In genomic region chr12:69583203-69583602, GRCh38 we compare ENCODE assay signal across 11 cellular contexts. TPM values are rescaled to one million over a fixed set of nuclear protein-coding genes. Genes with fewer than 3 reads are reported as not detected.
DNase-seq lines count a peak whose midpoint lies in the region; ATAC-seq, FAIRE-seq and TF ChIP-seq lines count a peak whose summit lies in the region.
"Had no signal": no experiment of that assay in that cellular context is flagged by ENCODE, and none has a peak within 500 bp of the region (broad histone marks: within the 10 kb centered on the region; RNA-seq: fewer than 3 reads in every experiment).

No MANE protein-coding gene starts in this region.

- TF ChIP-seq POLR2A in NB4 (IDR thresholded peaks at IDR 0.05; ENCODE audit: extremely low read depth, insufficient read length): no peak

- POLR2A ChIA-PET in A673 (lab: Charles Lee; ENCODE audit: low non-redundant PET): no interaction called here

- peaks cover 22% of the 10 kb centered on the region for H3K36me3 ChIP-seq in A673 (ENCODE audit: insufficient read depth, low read length, poor library complexity, severe bottlenecking)

- H3K4me1 ChIP-seq in A673 (ENCODE audit: insufficient read depth, low read length, poor library complexity, severe bottlenecking): peaks cover 10% of the 10 kb centered on the region

- intact Hi-C loops in A673 (cut with micrococcal nuclease; ENCODE audit: unreplicated experiment): no loop called here

- DNase-seq in A673 (ENCODE audit: low spot score): peak; percentile 56
- DNase-seq in DMS114 treated with DMSO at 0.1 percent for 48 hours (lab: John Stamatoyannopoulos, UW; ENCODE audit: unreplicated experiment): peak; percentile 32
- peak; percentile 60 for DNase-seq in NB4 (ENCODE audit: low read depth)
- peak in 1 of 2 donors; percentile 10 for DNase-seq in cardiac fibroblast (ENCODE audit: low read depth in 2 of 2)
- no peak for DNase-seq in RCC 7860 (ENCODE audit: low spot score)
- no peak for DNase-seq in effector CD4-positive, alpha-beta T cell
- DNase-seq: DMS79, NCI-H774 had no signal

- FAIRE-seq in RCC 7860 (lab: Jason Lieb, UNC): no peak

- peak; percentile 48; the same call in 1 of the 2 replicates for TF ChIP-seq CTCF in A673 (conservative IDR thresholded peaks at IDR 0.05; ENCODE audit: low read depth, low read length)
- peak; percentile 32 for TF ChIP-seq CTCF in NB4 (IDR thresholded peaks at IDR 0.05; ENCODE audit: low read depth, low read length)
- peak; percentile 14 for TF ChIP-seq CTCF in cardiac fibroblast (IDR thresholded peaks at IDR 0.05; ENCODE audit: low read depth, low read length)

- H3K9me3 ChIP-seq in A673 (ENCODE audit: low read depth, low read length, poor library complexity, severe bottlenecking): no peaks in the 10 kb centered on the region

- CTCF ChIA-PET in A673 (lab: Charles Lee): no interaction called here

- ATAC-seq in GM19467 (IDR thresholded peaks at IDR 0.05; ENCODE audit: unreplicated experiment) (no peak), HG03354 (IDR thresholded peaks at IDR 0.05; ENCODE audit: poor library complexity, severe bottlenecking, unreplicated experiment) (no peak)
- ATAC-seq: stimulated activated memory B cell treated with anti-CD40 and anti-IgM and Interleukin-4, amounts not matched to agents 10 μg/mL and 1 μg/mL and 100 μg/mL, for 72 hours had no signal

- H3K4me3 ChIP-seq in A673 (ENCODE audit: low read depth, low read length, poor library complexity, severe bottlenecking) (no peak overlapping the region), NB4 (ENCODE audit: low read depth, low read length) (no peak overlapping the region), cardiac fibroblast (replicated peaks in 1 of 2; ENCODE audit: low read depth in 2 of 2, low read length in 2 of 2) (no peak overlapping the region)

- no peak overlapping the region for H3K27ac ChIP-seq in A673 (ENCODE audit: low read depth, low read length, poor library complexity, severe bottlenecking)

- no TSS peak for BruUV-seq in A673 (replicated peaks; lab: Mats Ljungman, UMichigan)

- H3K27me3 ChIP-seq in A673 (replicated peaks; ENCODE audit: insufficient read depth, low read depth, low read length, poor library complexity): no peaks in the 10 kb centered on the region

RNA-seq across cellular contexts. Expression of gene CCT2, which starts 2.1 kb away (rescaled TPM):
- total RNA-seq in A673 (2021): 519 and 566 TPM in 2 replicates

RNA-seq across cellular contexts. Expression of gene LRRC10, which starts 27.5 kb away (rescaled TPM):
- not detected in 2 replicates for total RNA-seq in A673 (2021)

Comparison
In these comparisons a context has a peak if more than half of its experiments do, and no peak if none do; other contexts are left out.
1. DNase-seq: peak in A673 (single experiment), DMS114 treated with DMSO at 0.1 percent for 48 hours (single experiment) and NB4 (single experiment); none in RCC 7860 (single experiment) and effector CD4-positive, alpha-beta T cell (single experiment).
2. Peak in every context shown above with its lines, with median percentiles within 50 percentile points of each other: CTCF ChIP-seq.